In genomic region chr7:106794276-106795136, GRCh38 we compare ENCODE assay signal across 1 cellular context.
A peak's percentile ranks its signal among the peaks of the same experiment; 100 is the strongest.
TF ChIP-seq lines count a peak whose summit lies in the region.

No MANE protein-coding gene starts in this region.

TF ChIP-seq in K562, 482 proteins besides CTCF, POLR2A, EP300 and RAD21 (continued from another document):
- TF ChIP-seq ZNF318 (IDR thresholded peaks at IDR 0.05; ENCODE audit: borderline replicate concordance in 1 of 2, low read depth in 1 of 2) (no peak), ID3 (CRISPR knock-in tag; IDR thresholded peaks at IDR 0.05) (no peak), ID3 (tag; IDR thresholded peaks at IDR 0.05) (no peak), NCOA1 (IDR thresholded peaks at IDR 0.05; ENCODE audit: low read depth) (no peak), MXI1 (IDR thresholded peaks at IDR 0.05; ENCODE audit: low read depth, low read length) (no peak), C11orf30 (IDR thresholded peaks at IDR 0.05; ENCODE audit: low read depth) (no peak), RBFOX2 (IDR thresholded peaks at IDR 0.05; ENCODE audit: low read depth, low read length) (no peak), SMARCA5 (IDR thresholded peaks at IDR 0.05) (no peak), MEIS2 (IDR thresholded peaks at IDR 0.05; ENCODE audit: partially characterized antibody) (peak; percentile 56), SMAD2 (IDR thresholded peaks at IDR 0.05; ENCODE audit: low read depth, low read length) (no peak), ZNF224 (CRISPR knock-in tag; IDR thresholded peaks at IDR 0.05) (no peak), ESRRA (IDR thresholded peaks at IDR 0.05; ENCODE audit: borderline replicate concordance, low read depth) (no peak), PML (IDR thresholded peaks at IDR 0.05; ENCODE audit: low read length) (0 out of 2 replicates have a peak, but pooled peaks have one; percentile 14), ZBTB17 (CRISPR knock-in tag; IDR thresholded peaks at IDR 0.05) (no peak), ZBTB33 (CRISPR knock-in tag; IDR thresholded peaks at IDR 0.05) (no peak), PBX2 (CRISPR knock-in tag; IDR thresholded peaks at IDR 0.05; ENCODE audit: low read depth) (0 out of 2 replicates have a peak, but pooled peaks have one; percentile 47), PBX2 (tag; conservative IDR thresholded peaks at IDR 0.05; ENCODE audit: low read depth) (peak; percentile 33; the same call in 1 of the 2 replicates), ZFP91 (CRISPR knock-in tag; IDR thresholded peaks at IDR 0.05) (no peak), RCOR1 (IDR thresholded peaks at IDR 0.05; ENCODE audit: borderline replicate concordance in 1 of 2, low read depth in 2 of 2, low read length in 2 of 2) (no peak), CAMTA2 (CRISPR knock-in tag; conservative IDR thresholded peaks at IDR 0.05) (no peak), NFATC3 (IDR thresholded peaks at IDR 0.05) (no peak), DLX4 (CRISPR knock-in tag; IDR thresholded peaks at IDR 0.05) (no peak), RHOXF2B (CRISPR knock-in tag; conservative IDR thresholded peaks at IDR 0.05) (0 out of 2 replicates have a peak, but pooled peaks have one; percentile 68), POLR3A (IDR thresholded peaks at IDR 0.05; ENCODE audit: borderline replicate concordance, extremely low read depth, insufficient read depth, insufficient read length) (no peak), ZNF134 (CRISPR knock-in tag; conservative IDR thresholded peaks at IDR 0.05) (no peak), PHTF2 (CRISPR knock-in tag; IDR thresholded peaks at IDR 0.05) (no peak), TFAM (CRISPR knock-in tag; conservative IDR thresholded peaks at IDR 0.05) (no peak), ZNF143 (CRISPR knock-in tag; IDR thresholded peaks at IDR 0.05) (no peak), ZNF764 (CRISPR knock-in tag; IDR thresholded peaks at IDR 0.05; ENCODE audit: low read depth) (no peak), NONO (IDR thresholded peaks at IDR 0.05; ENCODE audit: low read depth in 2 of 2, low read length in 1 of 2) (no peak), LCOR (CRISPR knock-in tag; IDR thresholded peaks at IDR 0.05) (no peak), OTX1 (CRISPR knock-in tag; IDR thresholded peaks at IDR 0.05) (no peak)
